Comparison of ENCODE assay signal across 1 cellular context in genomic region chr16:85047867-85048455, GRCh38.
TF ChIP-seq lines count a peak whose summit lies in the region.

No MANE protein-coding gene starts in this region.

TF ChIP-seq in HepG2, 621 proteins besides CTCF, POLR2A, EP300 and RAD21 (continued from another document):
- TF ChIP-seq SRSF4 (IDR thresholded peaks at IDR 0.05; ENCODE audit: low read depth, low read length, poor library complexity, severe bottlenecking) (no peak), SMAD1 (CRISPR knock-in tag; IDR thresholded peaks at IDR 0.05; ENCODE audit: borderline replicate concordance, low read depth) (no peak), ZNF160 (CRISPR knock-in tag; IDR thresholded peaks at IDR 0.05) (no peak), ZFY (CRISPR knock-in tag; IDR thresholded peaks at IDR 0.05) (no peak), POLR2G (IDR thresholded peaks at IDR 0.05; ENCODE audit: low read depth, low read length) (no peak), ARID2 (CRISPR knock-in tag; IDR thresholded peaks at IDR 0.05; ENCODE audit: borderline replicate concordance) (no peak), FOXK1 (CRISPR knock-in tag; IDR thresholded peaks at IDR 0.05; ENCODE audit: borderline replicate concordance, low read depth) (no peak), SRSF1 (optimal IDR thresholded peaks at IDR 0.05; ENCODE audit: low read depth, low read length) (no peak), PATZ1 (CRISPR knock-in tag; IDR thresholded peaks at IDR 0.05) (no peak), ZNF660 (CRISPR knock-in tag; IDR thresholded peaks at IDR 0.05; ENCODE audit: borderline replicate concordance, low read depth) (no peak), ZNF83 (CRISPR knock-in tag; IDR thresholded peaks at IDR 0.05; ENCODE audit: borderline replicate concordance) (no peak), ZNF10 (CRISPR knock-in tag; IDR thresholded peaks at IDR 0.05; ENCODE audit: borderline replicate concordance, low read depth) (no peak), ZFP62 (CRISPR knock-in tag; IDR thresholded peaks at IDR 0.05) (no peak), FOXP1 (IDR thresholded peaks at IDR 0.05) (no peak), FOXP1 (CRISPR knock-in tag; IDR thresholded peaks at IDR 0.05) (no peak), ZNF512 (CRISPR knock-in tag; IDR thresholded peaks at IDR 0.05) (no peak), ATAD3A (CRISPR knock-in tag; IDR thresholded peaks at IDR 0.05) (no peak), GLMP (CRISPR knock-in tag; IDR thresholded peaks at IDR 0.05; ENCODE audit: borderline replicate concordance) (no peak)
